ENCODE assay signal across 18 cellular contexts in the genomic region with DNA sequence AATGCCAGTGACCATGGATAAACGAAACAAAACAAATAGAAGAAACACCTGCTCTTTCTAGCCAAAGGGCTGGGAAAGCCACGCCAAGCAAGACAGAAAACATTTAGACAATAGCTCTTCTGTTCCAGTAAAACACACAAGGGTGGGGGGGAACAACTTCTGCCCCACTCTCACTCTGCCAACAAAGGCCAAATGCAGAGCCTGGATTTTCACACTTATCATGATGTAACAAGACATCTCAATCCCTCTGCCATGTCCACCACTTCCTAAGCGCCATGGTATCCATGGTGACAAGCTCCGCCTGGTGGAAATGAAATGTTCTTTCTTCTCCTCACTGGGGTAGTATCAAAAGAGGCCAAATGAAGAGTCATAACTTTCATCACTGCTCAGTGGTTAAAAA.
A peak's percentile ranks its signal among the peaks of the same experiment; 100 is the strongest.
DNase-seq lines count a peak whose midpoint lies in the region; ATAC-seq, FAIRE-seq and TF ChIP-seq lines count a peak whose summit lies in the region.
"Had no signal": no experiment of that assay in that cellular context is flagged by ENCODE, and none has a peak within 500 bp of the region (broad histone marks: within the 10 kb centered on the region; RNA-seq: fewer than 3 reads in every experiment).

No MANE protein-coding gene starts in this region.

- H4K8ac ChIP-seq in mesenchymal stem cell (ENCODE audit: low read length) = no peak overlapping the region

- no peak overlapping the region for H3K18ac ChIP-seq in mesenchymal stem cell (ENCODE audit: low read depth in 1 of 2, low read length in 2 of 2)

- FAIRE-seq in HepG2 (lab: Jason Lieb, UNC) = no peak

- H3K14ac ChIP-seq in mesenchymal stem cell (ENCODE audit: low read length in 2 of 2) = no peak overlapping the region

- no peaks in the 10 kb centered on the region for H3K79me1 ChIP-seq in mesenchymal stem cell (replicated peaks; ENCODE audit: low read length, poor library complexity, severe bottlenecking)

- H3K79me2 ChIP-seq in HepG2 (ENCODE audit: insufficient read depth, low read length) = no peaks in the 10 kb centered on the region

- H2BK15ac ChIP-seq in mesenchymal stem cell (ENCODE audit: low read depth, poor library complexity, severe bottlenecking) = no peak overlapping the region

- H3K23ac ChIP-seq in mesenchymal stem cell (ENCODE audit: low read length in 2 of 2) = no peak overlapping the region

- TF ChIP-seq CTCF in HepG2 (CRISPR knock-in tag; IDR thresholded peaks at IDR 0.05) (no peak), WTC11 (IDR thresholded peaks at IDR 0.05) (no peak)

- no peak for TF ChIP-seq EP300 in HepG2 (IDR thresholded peaks at IDR 0.05; ENCODE audit: low read depth in 2 of 2, low read length in 2 of 2)
- no peak for TF ChIP-seq EP300 in HepG2 (CRISPR knock-in tag; IDR thresholded peaks at IDR 0.05; ENCODE audit: borderline replicate concordance)

- no peak overlapping the region for H2BK12ac ChIP-seq in mesenchymal stem cell (ENCODE audit: low read length in 2 of 2)

- no TSS peak for BruUV-seq in HepG2 (replicated peaks; lab: Mats Ljungman, UMichigan)

- H3K27me3 Mint-ChIP-seq in WTC11 (ENCODE audit: low read depth) = no peaks in the 10 kb centered on the region

- POLR2A ChIA-PET in HepG2 (lab: Yijun Ruan, JAX) = no interaction called here
- POLR2A ChIA-PET in WTC11 (lab: Charles Lee) = no interaction called here

- H3K36me3 ChIP-seq in HepG2 (replicated peaks in 1 of 2; ENCODE audit: control insufficient read depth in 1 of 2, insufficient read depth in 2 of 2, low read length in 2 of 2) (no peaks in the 10 kb centered on the region), mesenchymal stem cell (ENCODE audit: control insufficient read depth in 1 of 2, insufficient read depth in 2 of 2, low read depth in 1 of 2, low read length in 2 of 2) (no peaks in the 10 kb centered on the region)
- H3K36me3 ChIP-seq: Peyer's patch, right atrium auricular region had no signal

- H2AFZ ChIP-seq in HepG2 (ENCODE audit: low read length) = no peak overlapping the region
- no peak overlapping the region for H2AFZ ChIP-seq in mesenchymal stem cell (ENCODE audit: low read depth, low read length)

- no peak overlapping the region for H4K91ac ChIP-seq in mesenchymal stem cell (ENCODE audit: low read length)

- H3K4me3 ChIP-seq in HepG2 (replicated peaks in 1 of 3; ENCODE audit: insufficient read depth in 1 of 3, low read depth in 2 of 3, low read length in 3 of 3) (no peak overlapping the region), mesenchymal stem cell (ENCODE audit: insufficient read depth in 1 of 2, low read depth in 1 of 2, low read length in 2 of 2) (no peak overlapping the region)
- H3K4me3 ChIP-seq: Peyer's patch, right atrium auricular region had no signal

- H3K27ac ChIP-seq in HepG2 (ENCODE audit: extremely low read length, insufficient read depth, low read length) (no peak overlapping the region), mesenchymal stem cell (ENCODE audit: low read length, poor library complexity, severe bottlenecking) (no peak overlapping the region)
- H3K27ac ChIP-seq: Peyer's patch, right atrium auricular region had no signal

- no peak overlapping the region for H2BK5ac ChIP-seq in mesenchymal stem cell (ENCODE audit: low read depth, low read length, poor library complexity, severe bottlenecking)

- no peaks in the 10 kb centered on the region for H3K36me3 Mint-ChIP-seq in WTC11
- H3K36me3 Mint-ChIP-seq: naive B cell had no signal

- peaks cover 7% of the 10 kb centered on the region for H3K4me1 Mint-ChIP-seq in WTC11
- H3K4me1 Mint-ChIP-seq: activated naive CD8-positive, alpha-beta T cell treated with anti-CD3 and anti-CD28 coated beads, Interleukin-2, amount 50 U/mL, for 24 hours; naive B cell had no signal

- H3K4me1 ChIP-seq in HepG2 (ENCODE audit: insufficient read depth, low read length) (no peaks in the 10 kb centered on the region), mesenchymal stem cell (ENCODE audit: control insufficient read depth, insufficient read depth, low read depth, low read length) (no peaks in the 10 kb centered on the region)
- H3K4me1 ChIP-seq: Peyer's patch, right atrium auricular region had no signal

- no peak for TF ChIP-seq POLR2A in HepG2 (IDR thresholded peaks at IDR 0.05; ENCODE audit: insufficient read depth in 1 of 2, low read depth in 2 of 2, low read length in 2 of 2)

- 0 out of 2 replicates have a peak, but pooled peaks cover 6% of the 10 kb centered on the region for H3K9me3 Mint-ChIP-seq in WTC11
- H3K9me3 Mint-ChIP-seq: activated naive CD8-positive, alpha-beta T cell treated with anti-CD3 and anti-CD28 coated beads, Interleukin-2, amount 50 U/mL, for 24 hours; activated T-cell treated with anti-CD3 and anti-CD28 coated beads, Interleukin-2, amount 50 U/mL, for 4 hours had no signal

- H4K20me1 ChIP-seq in HepG2 (ENCODE audit: insufficient read depth, low read length) = no peaks in the 10 kb centered on the region

- H2AK5ac ChIP-seq in mesenchymal stem cell (ENCODE audit: low read length, severe bottlenecking) = no peak overlapping the region

- H2BK120ac ChIP-seq in mesenchymal stem cell (ENCODE audit: low read depth, low read length) = no peak overlapping the region

- H3K9me3 ChIP-seq in HepG2 (ENCODE audit: low read length) = no peaks in the 10 kb centered on the region
- peaks cover 6% of the 10 kb centered on the region for H3K9me3 ChIP-seq in mesenchymal stem cell (ENCODE audit: control insufficient read depth, low read length)
- H3K9me3 ChIP-seq: Peyer's patch, right atrium auricular region had no signal

- in situ Hi-C loops in HepG2 (cut with HindIII; ENCODE audit: extremely low pct_ligation_motif_present, low pct_unique_long_range_greater_than_20kb) = no loop called here

- H3K4ac ChIP-seq in mesenchymal stem cell (ENCODE audit: low read depth in 1 of 2, low read length in 2 of 2) = no peak overlapping the region

- H3K9ac ChIP-seq in HepG2 (ENCODE audit: insufficient read depth, low read depth, low read length) (no peak overlapping the region), mesenchymal stem cell (ENCODE audit: low read length) (no peak overlapping the region)

- H3K27me3 ChIP-seq in HepG2 (ENCODE audit: control insufficient read depth in 1 of 2, insufficient read depth in 2 of 2, low read length in 2 of 2) (no peaks in the 10 kb centered on the region), mesenchymal stem cell (ENCODE audit: control insufficient read depth in 1 of 2, insufficient read depth in 1 of 2, low read length in 2 of 2) (peaks cover 0 to 57% of the 10 kb centered on the region in 2 experiments)
- H3K27me3 ChIP-seq: Peyer's patch, right atrium auricular region had no signal

- no peak overlapping the region for H3K4me2 ChIP-seq in HepG2 (ENCODE audit: low read depth, low read length)
- H3K4me2 ChIP-seq in mesenchymal stem cell (ENCODE audit: low read length, poor library complexity, severe bottlenecking) = no peak overlapping the region

- CTCF ChIA-PET in HepG2 (lab: Yijun Ruan, JAX; ENCODE audit: low intra/inter-chr PET ratio, low total read pairs) = no interaction called here
- CTCF ChIA-PET in WTC11 (lab: Charles Lee) = no interaction called here

- no peak overlapping the region for H3K27ac Mint-ChIP-seq in WTC11
- H3K27ac Mint-ChIP-seq: activated naive CD8-positive, alpha-beta T cell treated with anti-CD3 and anti-CD28 coated beads, Interleukin-2, amount 50 U/mL, for 24 hours; naive B cell had no signal

- DNase-seq in A172 (ENCODE audit: low spot score) (peak; percentile 10), HT1080 (ENCODE audit: low read depth) (peak; percentile 15), NCI-H748 (lab: John Stamatoyannopoulos, UW; ENCODE audit: unreplicated experiment) (peak; percentile 95), foreskin melanocyte (peak; percentile 24), HepG2 (ENCODE audit: low spot score) (no peak), Right ventricle myocardium superior (no peak), WTC11 (ENCODE audit: low spot score) (no peak), mesenchymal stem cell (no peak)
- DNase-seq: activated CD4-positive, alpha-beta T cell treated with anti-CD3 and anti-CD28 coated beads for 48 hours; activated naive CD8-positive, alpha-beta T cell treated with anti-CD3 and anti-CD28 coated beads, Interleukin-2, amount 50 U/mL, for 24 hours; activated T-cell treated with anti-CD3 and anti-CD28 coated beads, Interleukin-2, amount 50 U/mL, for 4 hours; DMS79; left cardiac atrium; naive B cell; NCI-H1930; Peyer's patch; stimulated activated CD4-positive, alpha-beta T cell treated with anti-CD3 and anti-CD28 coated beads, Interleukin-1b, Interleukin-23, amount 100 ng/mL, for 48 hours had no signal

- no peak for TF ChIP-seq RAD21 in HepG2 (CRISPR knock-in tag; IDR thresholded peaks at IDR 0.05)

- ATAC-seq in HepG2 (no peak), Right ventricle myocardium superior (ENCODE audit: poor library complexity) (no peak), WTC11 (no peak)
- ATAC-seq: activated naive CD8-positive, alpha-beta T cell treated with anti-CD3 and anti-CD28 coated beads, Interleukin-2, amount 50 U/mL, for 24 hours; activated T-cell treated with anti-CD3 and anti-CD28 coated beads, Interleukin-2, amount 50 U/mL, for 4 hours; left cardiac atrium had no signal

- 0% methylated on average over 3 of the region's 4 CpGs for WGBS in HepG2 (ENCODE audit: low lambda C conversion rate)
- 78% methylated on average over 4 of the region's 4 CpGs for WGBS in mesenchymal stem cell

- H3K4me3 Mint-ChIP-seq in WTC11 = no peak overlapping the region
- H3K4me3 Mint-ChIP-seq: activated naive CD8-positive, alpha-beta T cell treated with anti-CD3 and anti-CD28 coated beads, Interleukin-2, amount 50 U/mL, for 24 hours; activated T-cell treated with anti-CD3 and anti-CD28 coated beads, Interleukin-2, amount 50 U/mL, for 4 hours; naive B cell had no signal

- intact Hi-C loops in HepG2 (cut with micrococcal nuclease; ENCODE audit: unreplicated experiment) = no loop called here
- intact Hi-C loops in Right ventricle myocardium superior (cut with DNase I) = no loop called here

TF ChIP-seq in HepG2, 621 proteins besides CTCF, POLR2A, EP300 and RAD21 (continues in another document):
- no peak for TF ChIP-seq MXI1 (IDR thresholded peaks at IDR 0.05; ENCODE audit: borderline replicate concordance, low read depth, low read length)

TF ChIP-seq in WTC11, 78 proteins besides CTCF, POLR2A, EP300 and RAD21 (continues in another document):
- TF ChIP-seq, protein P1, sequence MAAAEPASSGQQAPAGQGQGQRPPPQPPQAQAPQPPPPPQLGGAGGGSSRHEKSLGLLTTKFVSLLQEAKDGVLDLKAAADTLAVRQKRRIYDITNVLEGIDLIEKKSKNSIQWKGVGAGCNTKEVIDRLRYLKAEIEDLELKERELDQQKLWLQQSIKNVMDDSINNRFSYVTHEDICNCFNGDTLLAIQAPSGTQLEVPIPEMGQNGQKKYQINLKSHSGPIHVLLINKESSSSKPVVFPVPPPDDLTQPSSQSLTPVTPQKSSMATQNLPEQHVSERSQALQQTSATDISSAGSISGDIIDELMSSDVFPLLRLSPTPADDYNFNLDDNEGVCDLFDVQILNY (CRISPR knock-in tag; IDR thresholded peaks at IDR 0.05) = no peak
- no peak for TF ChIP-seq TP53 (CRISPR knock-in tag; IDR thresholded peaks at IDR 0.05)

Comparison
In these comparisons a context has a peak if more than half of its experiments do, and no peak if none do; other contexts are left out.
1. DNase-seq: peak in A172 (single experiment), HT1080 (single experiment), NCI-H748 (single experiment) and foreskin melanocyte (single experiment); none in HepG2 (single experiment), Right ventricle myocardium superior (single experiment), WTC11 (single experiment) and mesenchymal stem cell (single experiment).